8 cellular contexts compared by ENCODE assay signal in the genomic region with DNA sequence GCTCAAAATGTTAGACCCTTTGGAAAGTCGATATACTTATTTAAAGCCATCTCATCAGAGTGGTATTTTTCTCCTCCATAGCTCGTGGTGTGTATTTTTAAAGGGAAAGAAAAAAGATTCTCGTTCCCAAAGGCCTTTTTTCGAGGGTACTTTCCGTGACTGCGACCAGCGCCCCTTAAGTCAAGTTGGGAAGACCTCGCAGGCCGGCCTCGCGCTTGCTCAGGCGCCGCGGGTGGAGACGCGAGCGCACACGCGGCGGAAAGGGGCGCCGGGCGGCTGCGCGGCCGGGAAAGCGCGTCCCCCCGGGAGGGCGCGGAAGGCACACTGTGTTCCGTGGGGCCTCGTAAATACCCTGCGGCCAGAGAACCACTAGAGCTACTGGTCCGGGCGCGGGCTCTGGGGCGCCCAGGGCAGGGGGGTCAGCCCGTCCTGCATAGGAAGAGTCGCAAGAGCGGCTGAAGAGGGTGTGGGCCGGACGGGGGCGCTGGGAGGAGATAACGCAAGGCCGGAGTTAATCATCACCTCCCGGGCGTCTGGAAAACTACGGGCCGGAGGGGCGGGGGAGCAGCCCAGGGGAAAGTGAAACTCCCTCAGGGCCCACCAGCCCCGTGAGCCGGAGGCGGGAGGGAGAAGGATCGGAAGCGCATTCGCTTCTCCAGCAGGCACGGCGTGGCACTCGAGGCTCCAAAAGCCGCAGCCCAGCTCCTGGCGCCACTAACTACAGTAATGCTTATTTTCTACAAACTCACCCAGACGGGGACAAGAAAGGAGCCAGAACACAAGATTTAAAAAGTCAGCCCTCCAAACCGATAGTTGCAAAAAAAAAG. TPM values are rescaled to one million over a fixed set of nuclear protein-coding genes. Genes with fewer than 3 reads are reported as not detected.
DNase-seq lines count a peak whose midpoint lies in the region; ATAC-seq and TF ChIP-seq lines count a peak whose summit lies in the region.

No MANE protein-coding gene starts in this region.

- H3K4me3 ChIP-seq in BLaER1: peak overlapping the region; percentile 78
- H3K4me3 ChIP-seq in duodenal mucosa (ENCODE audit: low read depth in 1 of 2, low read length in 2 of 2): peak overlapping the region; percentile 83 to 96
- H3K4me3 ChIP-seq in lung: peak overlapping the region; percentile 87

- peak overlapping the region; percentile 88 for H3K4me2 ChIP-seq in BLaER1

- H3K27me3 Mint-ChIP-seq in activated CD4-positive, alpha-beta memory T cell treated with anti-CD3 and anti-CD28 coated beads for 36 hours: no peaks in the 10 kb centered on the region

- H3K27ac Mint-ChIP-seq in activated CD4-positive, alpha-beta memory T cell treated with anti-CD3 and anti-CD28 coated beads for 36 hours: peak overlapping the region; percentile 99

- H3K9ac ChIP-seq in BLaER1 (peak overlapping the region; percentile 92), duodenal mucosa (ENCODE audit: low read depth in 1 of 2, low read length in 2 of 2) (peak overlapping the region; percentile 82 to 97)

- peaks cover 16% of the 10 kb centered on the region for H3K36me3 Mint-ChIP-seq in activated CD4-positive, alpha-beta memory T cell treated with anti-CD3 and anti-CD28 coated beads for 36 hours

- no peaks in the 10 kb centered on the region for H3K27me3 ChIP-seq in BLaER1
- H3K27me3 ChIP-seq in duodenal mucosa (ENCODE audit: control insufficient read depth in 1 of 2, insufficient read depth in 2 of 2, low read length in 2 of 2): no peaks in the 10 kb centered on the region
- H3K27me3 ChIP-seq in lung (ENCODE audit: control insufficient read depth, insufficient read depth): no peaks in the 10 kb centered on the region

- 1% methylated on average over 64 of the region's 64 CpGs for WGBS in lung, 2 donors

- H3K4me1 Mint-ChIP-seq in activated CD4-positive, alpha-beta memory T cell treated with anti-CD3 and anti-CD28 coated beads for 36 hours (ENCODE audit: low read depth): peaks cover 49% of the 10 kb centered on the region

- peak; percentile 41 for ATAC-seq in HG03378 (IDR thresholded peaks at IDR 0.05; ENCODE audit: unreplicated experiment)
- peak; percentile 72 for ATAC-seq in lung (ENCODE audit: insufficient read depth, low FRiP score)

- peak; percentile 57 for TF ChIP-seq POLR2A in GM19193 (IDR thresholded peaks at IDR 0.05; ENCODE audit: extremely low read depth, insufficient read depth, insufficient read length)

- no peaks in the 10 kb centered on the region for H3K9me3 Mint-ChIP-seq in activated CD4-positive, alpha-beta memory T cell treated with anti-CD3 and anti-CD28 coated beads for 36 hours

- CTCF ChIA-PET in activated CD4-positive, alpha-beta memory T cell treated with anti-CD3 and anti-CD28 coated beads for 36 hours (lab: Charles Lee): interaction anchor here (0.6 to 2.2 kb wide), 20 partner anchors 9 to 1047 kb away, joined by 3 to 13 read pairs (median 4); partner anchors contain the start of gene ELF1

- peak; percentile 95 for DNase-seq in NCI-H748 (lab: John Stamatoyannopoulos, UW; ENCODE audit: unreplicated experiment)
- peak; percentile 85 for DNase-seq in activated CD4-positive, alpha-beta memory T cell treated with anti-CD3 and anti-CD28 coated beads for 36 hours
- peak; percentile 90 for DNase-seq in lung (ENCODE audit: low spot score)
- DNase-seq in stimulated activated CD4-positive, alpha-beta T cell treated with anti-CD3 and anti-CD28 coated beads, TNF-alpha, amount 100 ng/mL, for 1 hour (ENCODE audit: low read depth in 3 of 3, low spot score in 1 of 3): peak; percentile 15 to 65 (median 18)

- peaks cover 50% of the 10 kb centered on the region for H3K4me1 ChIP-seq in BLaER1
- peaks cover 48 to 49% of the 10 kb centered on the region in 2 donors for H3K4me1 ChIP-seq in duodenal mucosa (ENCODE audit: control insufficient read depth in 1 of 2, insufficient read depth in 2 of 2, low read length in 2 of 2)
- H3K4me1 ChIP-seq in lung (ENCODE audit: control insufficient read depth in 2 of 2, insufficient read depth in 2 of 2, low read length in 2 of 2): peaks cover 7 to 20% of the 10 kb centered on the region in 2 donors

- POLR2A ChIA-PET in activated CD4-positive, alpha-beta memory T cell treated with anti-CD3 and anti-CD28 coated beads for 36 hours (lab: Charles Lee): interaction anchor here (0.6 to 3.1 kb wide), 13 partner anchors 9 to 583 kb away, joined by 3 to 13 read pairs (median 4); partner anchors contain the start of genes ELF1 and MTRF1

- H3K27ac ChIP-seq in BLaER1 (peak overlapping the region; percentile 89), duodenal mucosa (ENCODE audit: low read depth, low read length) (peak overlapping the region; percentile 98), lung (ENCODE audit: low read depth in 1 of 2, low read length in 1 of 2) (peak overlapping the region; percentile 98)

- TF ChIP-seq CTCF in lung (IDR thresholded peaks at IDR 0.05; ENCODE audit: control extremely low read depth, extremely low read depth): no peak

- peaks cover 44% of the 10 kb centered on the region for H4K20me1 ChIP-seq in BLaER1

- H3K9me3 ChIP-seq in BLaER1: no peaks in the 10 kb centered on the region
- no peaks in the 10 kb centered on the region for H3K9me3 ChIP-seq in duodenal mucosa (ENCODE audit: control insufficient read depth in 1 of 2, low read length in 2 of 2)
- no peaks in the 10 kb centered on the region for H3K9me3 ChIP-seq in lung (ENCODE audit: control insufficient read depth in 2 of 2, insufficient read depth in 1 of 2, low read length in 1 of 2)

- intact Hi-C loops in activated CD4-positive, alpha-beta memory T cell treated with anti-CD3 and anti-CD28 coated beads for 36 hours (cut with micrococcal nuclease): loop anchor here (1.0 to 5.0 kb wide), 6 partner anchors 46 to 397 kb away; partner anchors contain the start of genes NAA16 and RGCC

- peaks cover 2% of the 10 kb centered on the region for H3K36me3 ChIP-seq in BLaER1
- peaks cover 0 to 5% of the 10 kb centered on the region in 2 donors for H3K36me3 ChIP-seq in duodenal mucosa (ENCODE audit: control insufficient read depth in 1 of 2, insufficient read depth in 2 of 2, low read length in 2 of 2)
- H3K36me3 ChIP-seq in lung (ENCODE audit: control insufficient read depth in 2 of 2, insufficient read depth in 2 of 2, low read length in 2 of 2): peaks cover 0 to 2% of the 10 kb centered on the region in 2 donors

- H3K4me3 Mint-ChIP-seq in activated CD4-positive, alpha-beta memory T cell treated with anti-CD3 and anti-CD28 coated beads for 36 hours: peak overlapping the region; percentile 97

RNA-seq across cellular contexts. Expression of gene WBP4, which starts 1.2 kb away (rescaled TPM):
- total RNA-seq in activated CD4-positive, alpha-beta memory T cell treated with anti-CD3 and anti-CD28 coated beads for 36 hours: 10 to 100 TPM; 12.6 to 13.5 TPM
- total RNA-seq in lung: 10 to 100 TPM in 1 of 2 donors, 1 to 10 TPM in 1; 8.1 to 10.7 TPM
- polyA plus RNA-seq in lung: 10 to 100 TPM in 1 of 2 donors, 1 to 10 TPM in 1; 7.9 to 12.4 TPM

RNA-seq across cellular contexts. Expression of gene ELF1, which starts 41.0 kb away (rescaled TPM):
- total RNA-seq in activated CD4-positive, alpha-beta memory T cell treated with anti-CD3 and anti-CD28 coated beads for 36 hours: 10 to 100 TPM; 70.8 to 71.2 TPM
- 100 to 1,000 TPM in 1 of 2 donors, 10 to 100 TPM in 1; 70.6 to 107 TPM for total RNA-seq in lung
- 10 to 100 TPM; 10.8 to 56.5 TPM for polyA plus RNA-seq in lung

Comparison
In these comparisons a context has a peak if more than half of its experiments do, and no peak if none do; other contexts are left out.
1. Peak in every context shown above with its lines: DNase-seq, ATAC-seq, H3K4me3 ChIP-seq and H3K27ac ChIP-seq.
2. DNase-seq: peak in every context shown above with its lines; median percentile 95 in NCI-H748; 90 in lung; 85 in activated CD4-positive, alpha-beta memory T cell treated with anti-CD3 and anti-CD28 coated beads for 36 hours; 18 in stimulated activated CD4-positive, alpha-beta T cell treated with anti-CD3 and anti-CD28 coated beads, TNF-alpha, amount 100 ng/mL, for 1 hour.